In genomic region chr11:102111011-102111786, GRCh38 we compare ENCODE assay signal across 8 cellular contexts. TPM values are rescaled to one million over a fixed set of nuclear protein-coding genes. Genes with fewer than 3 reads are reported as not detected.
A peak's percentile ranks its signal among the peaks of the same experiment; 100 is the strongest.
DNase-seq lines count a peak whose midpoint lies in the region; ATAC-seq and TF ChIP-seq lines count a peak whose summit lies in the region.

No MANE protein-coding gene starts in this region.

- H3K4me3 ChIP-seq in BLaER1 treated with 17β-estradiol and CSF1 and Interleukin-3, amounts not matched to agents 10 nM and 100 nM, result peak overlapping the region; percentile 61 to 89 (median 73)
- H3K4me3 ChIP-seq in fibroblast of pulmonary artery (replicated peaks; ENCODE audit: low read depth, low read length), result peak overlapping the region; percentile 91

- H3K9me3 ChIP-seq in BLaER1 treated with 17β-estradiol and CSF1 and Interleukin-3, amounts not matched to agents 10 nM and 100 nM (replicated peaks in 1 of 11), result no peaks in the 10 kb centered on the region

- no peaks in the 10 kb centered on the region for H3K9me3 Mint-ChIP-seq in HFFc6
- H3K9me3 Mint-ChIP-seq in activated T-cell treated with anti-CD3 and anti-CD28 coated beads, Interleukin-2, amount 50 U/mL, for 4 hours, result no peaks in the 10 kb centered on the region

- H3K4me3 Mint-ChIP-seq in HFFc6, result peak overlapping the region; percentile 97
- peak overlapping the region; percentile 73 for H3K4me3 Mint-ChIP-seq in activated T-cell treated with anti-CD3 and anti-CD28 coated beads, Interleukin-2, amount 50 U/mL, for 4 hours

- H3K27ac ChIP-seq in BLaER1 treated with 17β-estradiol and CSF1 and Interleukin-3, amounts not matched to agents 10 nM and 100 nM, result peak overlapping the region in 6 of 11 experiments; percentile 45 to 77 (median 75); a peak in 12 of 22 replicates

- peak overlapping the region; percentile 34 to 86 (median 65) for H3K9ac ChIP-seq in BLaER1 treated with 17β-estradiol and CSF1 and Interleukin-3, amounts not matched to agents 10 nM and 100 nM

- peak overlapping the region; percentile 98 for H3K27ac Mint-ChIP-seq in HFFc6

- no peak for ATAC-seq in activated T-cell treated with anti-CD3 and anti-CD28 coated beads, Interleukin-2, amount 50 U/mL, for 4 hours
- ATAC-seq in HG03469 (IDR thresholded peaks at IDR 0.05; ENCODE audit: unreplicated experiment) (no peak), HG03439 (IDR thresholded peaks at IDR 0.05; ENCODE audit: unreplicated experiment) (no peak)

- no peaks in the 10 kb centered on the region for H3K27me3 Mint-ChIP-seq in HFFc6 (ENCODE audit: insufficient read depth)
- peaks cover 49% of the 10 kb centered on the region for H3K27me3 Mint-ChIP-seq in activated T-cell treated with anti-CD3 and anti-CD28 coated beads, Interleukin-2, amount 50 U/mL, for 4 hours (ENCODE audit: low read depth)

- peaks cover 3 to 99% (median 25%) of the 10 kb centered on the region in 11 experiments; a peak in 16 of 22 replicates for H3K27me3 ChIP-seq in BLaER1 treated with 17β-estradiol and CSF1 and Interleukin-3, amounts not matched to agents 10 nM and 100 nM

- DNase-seq in HFFc6 (peak; percentile 48), fibroblast of pulmonary artery (ENCODE audit: low read depth) (peak; percentile 92), myocyte (ENCODE audit: low read depth) (peak; percentile 86), activated gamma-delta T cell treated with Interleukin-2 at 50 U/mL for 16 hours (no peak)
- DNase-seq in activated T-cell treated with anti-CD3 and anti-CD28 coated beads, Interleukin-2, amount 50 U/mL, for 4 hours, result no peak

- TF ChIP-seq CTCF in HFFc6 (IDR thresholded peaks at IDR 0.05), result peak; percentile 51
- peak; percentile 3 for TF ChIP-seq CTCF in fibroblast of pulmonary artery (IDR thresholded peaks at IDR 0.05; ENCODE audit: low read length, missing control alignments)

- H4K20me1 ChIP-seq in BLaER1 treated with 17β-estradiol and CSF1 and Interleukin-3, amounts not matched to agents 10 nM and 100 nM, result peaks cover 0 to 32% (median 0%) of the 10 kb centered on the region in 11 experiments; a peak in 4 of 22 replicates

- H3K4me1 ChIP-seq in BLaER1 treated with 17β-estradiol and CSF1 and Interleukin-3, amounts not matched to agents 10 nM and 100 nM, result peaks cover 0 to 29% (median 17%) of the 10 kb centered on the region in 10 experiments; a peak in 16 of 20 replicates

- H3K36me3 Mint-ChIP-seq in HFFc6 (ENCODE audit: low read depth), result peaks cover 32% of the 10 kb centered on the region
- no peaks in the 10 kb centered on the region for H3K36me3 Mint-ChIP-seq in activated T-cell treated with anti-CD3 and anti-CD28 coated beads, Interleukin-2, amount 50 U/mL, for 4 hours (ENCODE audit: insufficient read depth)

- H3K4me2 ChIP-seq in BLaER1 treated with 17β-estradiol and CSF1 and Interleukin-3, amounts not matched to agents 10 nM and 100 nM, result peak overlapping the region; percentile 72 to 98 (median 91)

- H3K36me3 ChIP-seq in BLaER1 treated with 17β-estradiol and CSF1 and Interleukin-3, amounts not matched to agents 10 nM and 100 nM, result peaks cover 0 to 10% (median 0%) of the 10 kb centered on the region in 11 experiments; a peak in 1 of 22 replicates

- H3K4me1 Mint-ChIP-seq in HFFc6 (ENCODE audit: low read depth), result peaks cover 46% of the 10 kb centered on the region
- H3K4me1 Mint-ChIP-seq in activated T-cell treated with anti-CD3 and anti-CD28 coated beads, Interleukin-2, amount 50 U/mL, for 4 hours (ENCODE audit: low read depth), result peaks cover 12% of the 10 kb centered on the region

RNA-seq across cellular contexts. Expression of gene YAP1, which starts 1.0 kb away (rescaled TPM):
- total RNA-seq in HFFc6 (2021; fragmentation: NEBNext Ultra II Directional; extraction: Animal tissue kit (Norgen Biotek cat#: 25700)), result 100 to 1,000 TPM; 120 to 159 (median 133) TPM
- total RNA-seq in activated T-cell treated with anti-CD3 and anti-CD28 coated beads, Interleukin-2, amount 50 U/mL, for 4 hours, result under 1 TPM; 0.15 to 0.45 (median 0.35) TPM
- total RNA-seq in myocyte, result 68.5 and 69.1 TPM in 2 replicates
- 59.3 TPM for polyA plus RNA-seq in myocyte (2012)

Comparison
In these comparisons a context has a peak if more than half of its experiments do, and no peak if none do; other contexts are left out.
1. DNase-seq: peak in HFFc6 (single experiment), fibroblast of pulmonary artery (single experiment) and myocyte (single experiment); none in activated T-cell treated with anti-CD3 and anti-CD28 coated beads, Interleukin-2, amount 50 U/mL, for 4 hours (single experiment) and activated gamma-delta T cell treated with Interleukin-2 at 50 U/mL for 16 hours (single experiment).
2. RNA of gene YAP1, which starts 1.0 kb away (total RNA-seq): 120 to 159 TPM in HFFc6 and 68.5 to 69.1 TPM in myocyte; 0.15 to 0.45 TPM in activated T-cell treated with anti-CD3 and anti-CD28 coated beads, Interleukin-2, amount 50 U/mL, for 4 hours; every median in the first group is over 10 times any median in the second.